In the genomic region with DNA sequence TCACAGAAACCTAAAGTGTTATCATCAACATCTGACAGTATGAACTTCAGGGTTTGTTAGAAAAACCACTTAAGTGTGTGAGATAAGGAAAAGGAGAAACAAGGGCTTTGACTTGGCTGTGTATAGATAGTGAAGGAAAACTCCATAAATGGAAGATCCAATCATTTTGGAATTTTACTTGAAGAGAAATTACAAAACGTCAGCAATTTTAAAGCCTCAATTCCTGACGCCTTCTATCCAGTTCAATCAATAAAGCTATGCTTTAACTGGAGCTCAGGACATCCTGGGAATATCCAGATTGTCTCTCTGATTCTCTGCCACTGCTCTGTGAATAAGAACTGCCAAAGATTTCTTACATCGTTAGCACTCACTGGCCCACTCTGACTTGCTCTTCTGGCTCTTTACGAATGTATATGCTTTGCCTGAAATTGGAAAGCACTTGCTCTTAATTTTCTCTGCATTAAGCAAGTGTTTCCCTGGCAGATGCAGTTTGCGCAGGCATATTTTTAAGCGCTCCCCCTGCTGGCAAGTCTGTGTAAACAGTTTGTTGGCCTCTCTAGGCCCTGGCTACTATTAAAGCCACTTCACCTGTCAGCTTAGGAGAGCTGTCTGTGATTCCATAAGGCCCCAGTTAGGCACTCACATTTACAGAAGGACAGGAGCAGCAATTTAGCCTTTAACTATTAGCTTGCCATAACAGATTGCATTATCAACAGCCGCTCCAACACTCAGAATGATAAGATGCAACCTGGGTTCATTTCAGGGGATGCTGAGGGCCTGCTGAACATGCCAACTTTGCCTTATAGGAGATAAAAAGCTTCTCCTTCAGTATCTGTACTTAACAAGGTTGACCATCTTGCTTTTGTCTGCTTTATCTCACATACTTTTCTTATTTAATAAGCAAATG, we compare ENCODE assay signal across 9 cellular contexts.
DNase-seq lines count a peak whose midpoint lies in the region; ATAC-seq, FAIRE-seq and TF ChIP-seq lines count a peak whose summit lies in the region.
"Had no signal": no experiment of that assay in that cellular context is flagged by ENCODE, and none has a peak within 500 bp of the region (broad histone marks: within the 10 kb centered on the region; RNA-seq: fewer than 3 reads in every experiment).

No MANE protein-coding gene starts in this region.

- H3K27ac ChIP-seq in colonic mucosa (no peak overlapping the region), HepG2 (ENCODE audit: extremely low read length, insufficient read depth, low read length) (no peak overlapping the region)

- H3K9me3 ChIP-seq in colonic mucosa, result no peaks in the 10 kb centered on the region
- no peaks in the 10 kb centered on the region for H3K9me3 ChIP-seq in HepG2 (ENCODE audit: low read length)

- intact Hi-C loops in colonic mucosa (cut with DNase I) (loop anchor here (10.0 kb wide), 1 partner anchor 614 kb away; no protein-coding TSS in a partner anchor), HepG2 (cut with micrococcal nuclease; ENCODE audit: unreplicated experiment) (loop anchor here (5.0 to 10.0 kb wide), 2 partner anchors 364 to 666 kb away; no protein-coding TSS in a partner anchor)

- no peak overlapping the region for H3K4me3 Mint-ChIP-seq in stimulated activated effector memory CD8-positive, alpha-beta T cell treated with anti-CD3 and anti-CD28 coated beads, Interleukin-12 subunit alpha, Interleukin-12 subunit beta, amount 100 ng/mL, for 72 hours

- no peak for TF ChIP-seq RAD21 in HepG2 (CRISPR knock-in tag; IDR thresholded peaks at IDR 0.05)

- no peak for TF ChIP-seq POLR2A in HepG2 (IDR thresholded peaks at IDR 0.05; ENCODE audit: insufficient read depth in 1 of 2, low read depth in 2 of 2, low read length in 2 of 2)

- in situ Hi-C loops in HepG2 (cut with HindIII; ENCODE audit: extremely low pct_ligation_motif_present, low pct_unique_long_range_greater_than_20kb), result loop anchor here (10.0 kb wide), 1 partner anchor 614 kb away; no protein-coding TSS in a partner anchor

- WGBS in HepG2 (ENCODE audit: low lambda C conversion rate), result 0% methylated on average over 4 of the region's 7 CpGs

- peak; percentile 55 for FAIRE-seq in HepG2 (lab: Jason Lieb, UNC)
- FAIRE-seq: A204.1 had no signal

- no peaks in the 10 kb centered on the region for H3K9me3 Mint-ChIP-seq in stimulated activated effector memory CD8-positive, alpha-beta T cell treated with anti-CD3 and anti-CD28 coated beads, Interleukin-12 subunit alpha, Interleukin-12 subunit beta, amount 100 ng/mL, for 72 hours

- POLR2A ChIA-PET in HepG2 (lab: Yijun Ruan, JAX), result no interaction called here

- no peak overlapping the region for H3K27ac Mint-ChIP-seq in stimulated activated effector memory CD8-positive, alpha-beta T cell treated with anti-CD3 and anti-CD28 coated beads, Interleukin-12 subunit alpha, Interleukin-12 subunit beta, amount 100 ng/mL, for 72 hours

- TF ChIP-seq CTCF in colonic mucosa (IDR thresholded peaks at IDR 0.05) (peak; percentile 54), HepG2 (CRISPR knock-in tag; IDR thresholded peaks at IDR 0.05) (peak; percentile 63)

- H3K4me3 ChIP-seq in colonic mucosa (no peak overlapping the region), HepG2 (replicated peaks in 1 of 3; ENCODE audit: insufficient read depth in 1 of 3, low read depth in 2 of 3, low read length in 3 of 3) (no peak overlapping the region)

- H3K4me1 ChIP-seq in colonic mucosa, result no peaks in the 10 kb centered on the region
- H3K4me1 ChIP-seq in HepG2 (ENCODE audit: insufficient read depth, low read length), result no peaks in the 10 kb centered on the region

- H3K27me3 ChIP-seq in colonic mucosa, result no peaks in the 10 kb centered on the region
- H3K27me3 ChIP-seq in HepG2 (ENCODE audit: control insufficient read depth in 1 of 2, insufficient read depth in 2 of 2, low read length in 2 of 2), result no peaks in the 10 kb centered on the region

- DNase-seq in DMS79 treated with DMSO at 0.1 percent for 48 hours (lab: John Stamatoyannopoulos, UW) (peak; percentile 0), DMS79 (lab: John Stamatoyannopoulos, UW) (no peak), NCI-H1436 (lab: John Stamatoyannopoulos, UW) (peak; percentile 49), UCSD-AML1 (lab: John Stamatoyannopoulos, UW; ENCODE audit: unreplicated experiment) (peak; percentile 24), colonic mucosa (peak; percentile 36), HepG2 (ENCODE audit: low spot score) (peak; percentile 13)
- peak; percentile 1 to 47 for DNase-seq in stimulated activated effector memory CD8-positive, alpha-beta T cell treated with anti-CD3 and anti-CD28 coated beads, Interleukin-12 subunit alpha, Interleukin-12 subunit beta, amount 100 ng/mL, for 72 hours (ENCODE audit: low spot score in 2 of 2)

- H3K36me3 Mint-ChIP-seq in stimulated activated effector memory CD8-positive, alpha-beta T cell treated with anti-CD3 and anti-CD28 coated beads, Interleukin-12 subunit alpha, Interleukin-12 subunit beta, amount 100 ng/mL, for 72 hours, result no peaks in the 10 kb centered on the region

- no peak overlapping the region for H2AFZ ChIP-seq in HepG2 (ENCODE audit: low read length)

- H3K4me1 Mint-ChIP-seq in stimulated activated effector memory CD8-positive, alpha-beta T cell treated with anti-CD3 and anti-CD28 coated beads, Interleukin-12 subunit alpha, Interleukin-12 subunit beta, amount 100 ng/mL, for 72 hours, result no peaks in the 10 kb centered on the region

- CTCF ChIA-PET in HepG2 (lab: Yijun Ruan, JAX; ENCODE audit: low intra/inter-chr PET ratio, low total read pairs), result interaction anchor here (2.3 kb wide), 1 partner anchor 612 kb away, joined by 8 read pairs; no protein-coding TSS in a partner anchor

- H3K79me2 ChIP-seq in HepG2 (ENCODE audit: insufficient read depth, low read length), result no peaks in the 10 kb centered on the region

- H3K36me3 ChIP-seq in colonic mucosa (no peaks in the 10 kb centered on the region), HepG2 (replicated peaks in 1 of 2; ENCODE audit: control insufficient read depth in 1 of 2, insufficient read depth in 2 of 2, low read length in 2 of 2) (no peaks in the 10 kb centered on the region)

- ATAC-seq in HG02588 (IDR thresholded peaks at IDR 0.05; ENCODE audit: unreplicated experiment) (peak; percentile 70), HepG2 (peak; percentile 81)
- peak; percentile 46 for ATAC-seq in stimulated activated effector memory CD8-positive, alpha-beta T cell treated with anti-CD3 and anti-CD28 coated beads, Interleukin-12 subunit alpha, Interleukin-12 subunit beta, amount 100 ng/mL, for 72 hours

- BruUV-seq in HepG2 (replicated peaks; lab: Mats Ljungman, UMichigan), result no TSS peak

- no peak overlapping the region for H3K9ac ChIP-seq in colonic mucosa (ENCODE audit: low read depth in 2 of 2, low read length in 2 of 2)
- no peak overlapping the region for H3K9ac ChIP-seq in HepG2 (ENCODE audit: insufficient read depth, low read depth, low read length)

- H4K20me1 ChIP-seq in HepG2 (ENCODE audit: insufficient read depth, low read length), result no peaks in the 10 kb centered on the region

- H3K4me2 ChIP-seq in HepG2 (ENCODE audit: low read depth, low read length), result no peak overlapping the region

- no peak for TF ChIP-seq EP300 in HepG2 (IDR thresholded peaks at IDR 0.05; ENCODE audit: low read depth in 2 of 2, low read length in 2 of 2)
- no peak for TF ChIP-seq EP300 in HepG2 (CRISPR knock-in tag; IDR thresholded peaks at IDR 0.05; ENCODE audit: borderline replicate concordance)

TF ChIP-seq in HepG2, 621 proteins besides CTCF, POLR2A, EP300 and RAD21 (continues in another document):
- TF ChIP-seq MAFF (IDR thresholded peaks at IDR 0.05; ENCODE audit: low read depth, low read length) (peak; percentile 78), SMC3 (IDR thresholded peaks at IDR 0.05; ENCODE audit: low read length) (peak; percentile 24; the same call in 1 of the 2 replicates), NBN (conservative IDR thresholded peaks at IDR 0.05) (no peak), TERF1 (CRISPR knock-in tag; IDR thresholded peaks at IDR 0.05) (no peak), ZNF772 (CRISPR knock-in tag; IDR thresholded peaks at IDR 0.05) (no peak), TMF1 (CRISPR knock-in tag; IDR thresholded peaks at IDR 0.05; ENCODE audit: low read depth) (no peak), ZEB1 (IDR thresholded peaks at IDR 0.05; ENCODE audit: insufficient replicate concordance, low read depth) (no peak)
- TF ChIP-seq, protein P1, sequence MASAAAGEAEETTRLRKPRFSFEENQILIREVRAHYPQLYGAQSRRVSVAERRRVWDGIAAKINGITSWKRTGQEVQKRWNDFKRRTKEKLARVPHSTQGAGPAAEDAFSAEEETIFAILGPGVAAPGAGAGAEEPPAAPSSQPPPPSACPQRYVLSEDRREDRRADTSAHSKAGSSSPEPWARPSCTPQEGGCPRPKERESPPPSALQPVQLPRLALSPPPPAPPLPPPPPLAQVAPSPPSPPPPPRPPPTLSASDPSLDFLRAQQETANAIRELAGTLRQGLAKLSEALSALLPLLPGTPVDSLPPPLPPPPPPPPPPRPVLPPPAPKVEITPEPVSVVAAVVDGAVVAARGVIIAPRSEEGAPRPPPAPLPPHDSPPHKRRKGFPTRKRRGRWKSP (CRISPR knock-in tag; IDR thresholded peaks at IDR 0.05), result no peak
